Comparison of ENCODE assay signal across 16 cellular contexts in the genomic region with DNA sequence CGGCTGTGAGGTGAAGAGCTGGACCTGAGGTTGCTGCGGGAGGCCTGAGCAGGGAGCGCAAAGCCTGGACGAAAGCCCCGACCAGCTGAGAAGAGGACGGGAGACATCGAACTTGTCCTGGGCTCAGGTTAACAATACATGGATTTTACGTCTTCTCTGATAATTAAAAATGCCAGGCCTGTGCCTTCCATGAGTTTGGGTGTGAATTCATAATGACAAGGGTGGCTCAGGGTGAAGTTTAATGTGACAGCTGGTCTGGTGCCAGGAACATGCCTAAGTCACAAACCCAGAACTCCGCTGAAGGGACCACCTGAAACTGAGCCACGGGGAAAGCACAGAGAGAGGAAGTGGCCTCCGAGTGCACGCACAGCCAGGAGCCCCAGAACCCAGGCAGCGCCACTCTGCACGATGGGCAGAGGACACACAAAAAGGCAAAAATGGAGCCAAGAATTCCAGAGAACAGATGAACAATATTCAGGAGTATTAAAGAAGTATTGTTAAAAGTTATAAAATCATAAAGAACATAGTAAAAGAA.
"Had no signal": no experiment of that assay in that cellular context is flagged by ENCODE, and none has a peak within 500 bp of the region (broad histone marks: within the 10 kb centered on the region; RNA-seq: fewer than 3 reads in every experiment).

No MANE protein-coding gene starts in this region.

- H3K9me3 Mint-ChIP-seq: dendritic cell treated with granulocyte-macrophage colony-stimulating factor and Interleukin-4, amounts not matched to agents 40 ng/mL and 50 ng/mL, for 4 days; naive thymus-derived CD8-positive, alpha-beta T cell had no signal

- H3K4me3 Mint-ChIP-seq: dendritic cell treated with granulocyte-macrophage colony-stimulating factor and Interleukin-4, amounts not matched to agents 40 ng/mL and 50 ng/mL, for 4 days; naive thymus-derived CD8-positive, alpha-beta T cell had no signal

- H3K27ac ChIP-seq: foreskin keratinocyte, hepatocyte, neutrophil, sigmoid colon, skin epidermis, stomach, uterus had no signal

- H3K27me3 ChIP-seq: hepatocyte, neutrophil, sigmoid colon, uterus had no signal

- H3K4me1 ChIP-seq: foreskin keratinocyte, sigmoid colon, uterus had no signal

- H3K36me3 Mint-ChIP-seq: naive thymus-derived CD8-positive, alpha-beta T cell had no signal

- ATAC-seq: foreskin keratinocyte; left lobe of liver; mucosa of descending colon; naive thymus-derived CD8-positive, alpha-beta T cell had no signal

- H3K36me3 ChIP-seq: neutrophil, sigmoid colon, stomach, uterus had no signal

- H3K4me3 ChIP-seq: hepatocyte, mucosa of descending colon, sigmoid colon, skin epidermis, stomach, uterus had no signal

- DNase-seq: foreskin keratinocyte; naive thymus-derived CD8-positive, alpha-beta T cell; posterior cingulate gyrus; sigmoid colon; stimulated activated CD4-positive, alpha-beta T cell treated with anti-CD3 and anti-CD28 coated beads, Interleukin-4, amount 100 ng/mL, for 4 hours; stimulated activated naive CD4-positive, alpha-beta T cell; stomach; substantia nigra; trophoblast cell; uterus had no signal

- H3K9me3 ChIP-seq: mucosa of descending colon, neutrophil, sigmoid colon, stomach, uterus had no signal

- H3K27ac Mint-ChIP-seq: dendritic cell treated with granulocyte-macrophage colony-stimulating factor and Interleukin-4, amounts not matched to agents 40 ng/mL and 50 ng/mL, for 4 days had no signal
